7 cellular contexts compared by ENCODE assay signal in the genomic region with DNA sequence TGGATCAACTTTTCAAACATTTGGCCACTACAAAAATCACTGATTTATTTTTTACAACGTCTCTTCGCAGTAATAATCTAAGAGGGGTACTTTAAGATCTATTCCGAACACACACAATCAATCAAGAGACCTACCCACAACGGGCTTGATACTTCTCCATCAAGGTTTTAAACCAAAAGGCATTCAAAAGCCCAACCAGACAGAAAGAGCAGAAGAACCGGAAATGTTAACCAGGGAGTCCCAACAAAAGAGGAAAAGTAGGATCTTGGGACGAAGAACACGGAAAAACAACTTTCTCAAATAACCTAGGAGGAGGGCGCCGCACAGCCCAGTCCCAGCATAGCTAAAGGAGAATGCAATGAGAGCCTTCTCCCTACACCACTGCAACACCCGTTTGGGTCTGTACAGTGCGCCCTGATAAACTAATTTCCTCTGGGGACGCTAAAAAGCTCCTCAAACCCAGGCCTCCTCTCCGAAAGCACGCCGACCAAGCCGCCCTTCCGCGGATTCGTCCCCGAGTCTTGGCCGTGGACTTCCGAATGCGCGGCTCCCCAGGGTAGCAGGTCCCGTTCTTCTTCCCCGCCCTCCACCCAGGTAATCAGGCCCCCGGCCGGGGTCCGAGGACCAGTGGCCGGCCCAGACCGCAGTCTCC. TPM values are rescaled to one million over a fixed set of nuclear protein-coding genes. Genes with fewer than 3 reads are reported as not detected.
A peak's percentile ranks its signal among the peaks of the same experiment; 100 is the strongest.
DNase-seq lines count a peak whose midpoint lies in the region; ATAC-seq and TF ChIP-seq lines count a peak whose summit lies in the region.
"Had no signal": no experiment of that assay in that cellular context is flagged by ENCODE, and none has a peak within 500 bp of the region (broad histone marks: within the 10 kb centered on the region; RNA-seq: fewer than 3 reads in every experiment).

No MANE protein-coding gene starts in this region.

- POLR2A ChIA-PET in PC-3 (lab: Charles Lee; ENCODE audit: unreplicated experiment) = interaction anchor here (1.0 kb wide), 1 partner anchor 37 kb away, joined by 3 read pairs; no protein-coding TSS in a partner anchor

- no peaks in the 10 kb centered on the region for H3F3A ChIP-seq in PC-3 (ENCODE audit: low read length, unreplicated experiment)

- no peaks in the 10 kb centered on the region for H3K9me3 ChIP-seq in PC-3 (ENCODE audit: low read length)
- no peaks in the 10 kb centered on the region for H3K9me3 ChIP-seq in thyroid gland

- 0 out of 2 replicates have a peak overlapping the region, but pooled peaks have one; percentile 32 for H2AFZ ChIP-seq in PC-3 (ENCODE audit: low read length)

- H3K79me2 ChIP-seq in PC-3 (ENCODE audit: low read length) = peaks cover 65% of the 10 kb centered on the region

- H4K20me1 ChIP-seq in PC-3 (ENCODE audit: low read length) = peaks cover 40% of the 10 kb centered on the region

- CTCF ChIA-PET in PC-3 (lab: Charles Lee) = no interaction called here

- 1% methylated on average over 23 to 31 of the region's 31 CpGs for WGBS in thyroid gland, 2 donors

- TSS peak; percentile 52 for BruUV-seq in PC-3 (replicated peaks; lab: Mats Ljungman, UMichigan)

- H3K9me2 ChIP-seq in PC-3 (replicated peaks; ENCODE audit: low read length) = no peaks in the 10 kb centered on the region

- H3K9ac ChIP-seq in PC-3 (ENCODE audit: low read length) = peak overlapping the region; percentile 98

- no peak for TF ChIP-seq POLR2A in thyroid gland (IDR thresholded peaks at IDR 0.05)

- H3K27me3 ChIP-seq in PC-3 (ENCODE audit: low read length) = no peaks in the 10 kb centered on the region
- no peaks in the 10 kb centered on the region for H3K27me3 ChIP-seq in thyroid gland

- peak overlapping the region; percentile 84 for H3K4me2 ChIP-seq in PC-3 (ENCODE audit: low read length)

- H3K4me3 ChIP-seq in PC-3 (ENCODE audit: low read length) = peak overlapping the region; percentile 74
- H3K4me3 ChIP-seq in thyroid gland (replicated peaks in 1 of 3) = peak overlapping the region; percentile 92 to 100 (median 99)

- peak overlapping the region; percentile 66 for H3K27ac ChIP-seq in PC-3 (ENCODE audit: low read length)
- H3K27ac ChIP-seq in thyroid gland = peak overlapping the region in 2 of 3 donors; percentile 62 to 74

- H3K4me1 ChIP-seq in PC-3 (ENCODE audit: insufficient read depth, low read length) (peaks cover 21% of the 10 kb centered on the region), thyroid gland (peaks cover 7 to 21% of the 10 kb centered on the region in 2 donors)

- DNase-seq in activated CD4-positive, CD25-positive, alpha-beta regulatory T cell treated with anti-CD3 and anti-CD28 coated beads, Interleukin-2, amount 50 U/mL, for 72 hours = no peak
- DNase-seq in PC-3 (no peak), glomerular visceral epithelial cell (ENCODE audit: extremely low spot score) (peak; percentile 13), thyroid gland (no peak), DMS114 treated with DMSO at 0.1 percent for 48 hours (lab: John Stamatoyannopoulos, UW; ENCODE audit: unreplicated experiment) (no peak)

- peak; percentile 3 to 15 for ATAC-seq in activated CD4-positive, CD25-positive, alpha-beta regulatory T cell treated with anti-CD3 and anti-CD28 coated beads, Interleukin-2, amount 50 U/mL, for 24 hours
- ATAC-seq in PC-3 = peak; percentile 15

- intact Hi-C loops in PC-3 (cut with micrococcal nuclease) (loop anchor here (1.0 kb wide), 1 partner anchor 41 kb away; no protein-coding TSS in a partner anchor), thyroid gland (cut with DNase I) (no loop called here)

- peaks cover 33% of the 10 kb centered on the region for H3K36me3 ChIP-seq in PC-3 (ENCODE audit: low read depth, low read length)
- H3K36me3 ChIP-seq in thyroid gland = peaks cover 16 to 20% of the 10 kb centered on the region in 2 donors

- no peak for TF ChIP-seq CTCF in PC-3 (conservative IDR thresholded peaks at IDR 0.05; ENCODE audit: low read depth, low read length)
- TF ChIP-seq CTCF in thyroid gland (IDR thresholded peaks at IDR 0.05) = no peak

RNA-seq across cellular contexts. Expression of gene RPL22, which starts 0.6 kb away (rescaled TPM):
- total RNA-seq in PC-3 (2014; rRNA removed) (283 and 297 TPM in 2 replicates), thyroid gland (100 to 1,000 TPM; 154 to 230 (median 181) TPM)

RNA-seq across cellular contexts. Expression of gene RNF207, which starts 7.1 kb away (rescaled TPM):
- 95.4 and 128 TPM in 2 replicates for total RNA-seq in PC-3 (2014; rRNA removed)
- total RNA-seq in thyroid gland = 10 to 100 TPM; 32.9 to 63.5 (median 47.0) TPM

RNA-seq across cellular contexts. Expression of gene CHD5, which starts 18.7 kb away (rescaled TPM):
- total RNA-seq in PC-3 (2014; rRNA removed) (0.55 and 2.8 TPM in 2 replicates), thyroid gland (under 1 TPM; 0.15 to 0.94 (median 0.26) TPM)

RNA-seq across cellular contexts. Expression of gene ICMT, which starts 37.0 kb away (rescaled TPM):
- total RNA-seq in PC-3 (2014; rRNA removed) (210 and 215 TPM in 2 replicates), thyroid gland (10 to 100 TPM; 66.2 to 86.2 (median 78.1) TPM)

RNA-seq across cellular contexts. Expression of gene HES3, which starts 45.2 kb away (rescaled TPM):
- total RNA-seq in PC-3 (2014; rRNA removed) (not detected in 2 replicates), thyroid gland (not detected)
- total RNA-seq: pulmonary artery endothelial cell had no signal
